ENCODE assay signal across 26 cellular contexts in the genomic region with DNA sequence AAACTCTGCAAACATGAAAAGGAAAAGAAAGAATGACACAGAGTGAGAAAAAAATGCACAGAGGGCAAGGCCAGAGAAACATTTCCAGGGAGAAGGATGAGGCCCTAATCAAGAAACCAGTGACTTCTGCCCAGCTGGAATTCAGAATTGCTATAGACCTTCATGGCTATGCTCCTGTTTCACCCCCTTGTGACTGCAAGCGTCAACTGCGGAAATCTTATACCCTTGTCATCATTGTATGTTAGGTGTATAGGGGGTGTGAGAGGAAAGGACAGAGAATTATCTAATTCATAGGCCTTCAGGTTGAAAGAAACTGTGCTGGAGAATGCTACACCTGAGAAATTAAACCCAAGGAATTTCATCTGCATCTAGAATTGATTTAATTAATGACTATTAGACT.
"Had no signal": no experiment of that assay in that cellular context is flagged by ENCODE, and none has a peak within 500 bp of the region (broad histone marks: within the 10 kb centered on the region; RNA-seq: fewer than 3 reads in every experiment).

No MANE protein-coding gene starts in this region.

- H3K27me3 ChIP-seq: colonic mucosa, esophagus squamous epithelium, gastrocnemius medialis, heart right ventricle, left lung had no signal

- H3K4me3 ChIP-seq: colonic mucosa, esophagus squamous epithelium, gastrocnemius medialis, heart right ventricle, left lung, lower lobe of right lung, mucosa of descending colon had no signal

- ATAC-seq: effector memory CD8-positive, alpha-beta T cell; esophagus mucosa; gastrocnemius medialis; heart right ventricle; left cardiac atrium; left lung; left ventricle myocardium superior; lower lobe of right lung; mucosa of descending colon had no signal

- H3K9me3 ChIP-seq: colonic mucosa, gastrocnemius medialis, mucosa of descending colon had no signal

- H3K36me3 ChIP-seq: colonic mucosa, esophagus squamous epithelium, gastrocnemius medialis, heart right ventricle, left lung, lower lobe of right lung had no signal

- H3K27ac ChIP-seq: colonic mucosa, epithelial cell of prostate, esophagus squamous epithelium, gastrocnemius medialis, heart right ventricle, left lung, lower lobe of right lung had no signal

- DNase-seq: colonic mucosa; cortex of kidney; effector CD8-positive, alpha-beta T cell; effector memory CD8-positive, alpha-beta T cell; endodermal cell; erythroblast; esophagus squamous epithelium; foreskin fibroblast; foreskin melanocyte; gastrocnemius medialis; glutamatergic neuron; head of caudate nucleus; heart right ventricle; hippocampal formation; left cardiac atrium; left lung; left ventricle myocardium superior; lower lobe of right lung; mesenchymal stem cell; mucosa of descending colon; naive B cell had no signal

- FAIRE-seq: endometrium, islet of Langerhans, keratinocyte had no signal

- H3K4me1 ChIP-seq: colonic mucosa, gastrocnemius medialis, heart right ventricle, left lung, lower lobe of right lung had no signal
